ENCODE assay signal across 13 cellular contexts in genomic region chr18:58638446-58638845, GRCh38. TPM values are rescaled to one million over a fixed set of nuclear protein-coding genes. Genes with fewer than 3 reads are reported as not detected.
DNase-seq lines count a peak whose midpoint lies in the region; ATAC-seq and TF ChIP-seq lines count a peak whose summit lies in the region.
"Had no signal": no experiment of that assay in that cellular context is flagged by ENCODE, and none has a peak within 500 bp of the region (broad histone marks: within the 10 kb centered on the region; RNA-seq: fewer than 3 reads in every experiment).

No MANE protein-coding gene starts in this region.

- TF ChIP-seq POLR2A in body of pancreas (IDR thresholded peaks at IDR 0.05): no peak

- no peak overlapping the region for H2BK120ac ChIP-seq in mesenchymal stem cell (ENCODE audit: low read depth, low read length)

- no peak overlapping the region for H3K4me2 ChIP-seq in mesenchymal stem cell (ENCODE audit: low read length, poor library complexity, severe bottlenecking)

- ATAC-seq in HG03354 (IDR thresholded peaks at IDR 0.05; ENCODE audit: poor library complexity, severe bottlenecking, unreplicated experiment) (peak; percentile 59), body of pancreas (no peak)
- ATAC-seq: HCT116 had no signal

- H3K4me1 ChIP-seq in mesenchymal stem cell (ENCODE audit: control insufficient read depth, insufficient read depth, low read depth, low read length) (peaks cover 16% of the 10 kb centered on the region), body of pancreas (no peaks in the 10 kb centered on the region)
- H3K4me1 ChIP-seq: transverse colon had no signal

- H3K4ac ChIP-seq in mesenchymal stem cell (ENCODE audit: low read depth in 1 of 2, low read length in 2 of 2): peak overlapping the region in 1 of 2 experiments; percentile 58

- no peak overlapping the region for H4K8ac ChIP-seq in mesenchymal stem cell (ENCODE audit: low read length)

- H3K27me3 ChIP-seq in GM06990 (replicated peaks; ENCODE audit: control insufficient read depth, insufficient read depth, low read length) (no peaks in the 10 kb centered on the region), mesenchymal stem cell (ENCODE audit: control insufficient read depth in 1 of 2, insufficient read depth in 1 of 2, low read length in 2 of 2) (no peaks in the 10 kb centered on the region), body of pancreas (no peaks in the 10 kb centered on the region)
- H3K27me3 ChIP-seq: esophagus muscularis mucosa, ovary, transverse colon had no signal

- no peak overlapping the region for H4K91ac ChIP-seq in mesenchymal stem cell (ENCODE audit: low read length)

- WGBS in mesenchymal stem cell: 76% methylated on average over 2 of the region's 2 CpGs
- WGBS in body of pancreas, 2 donors: 66 to 88% methylated on average over 2 of the region's 2 CpGs

- H3K79me1 ChIP-seq in mesenchymal stem cell (replicated peaks; ENCODE audit: low read length, poor library complexity, severe bottlenecking): no peaks in the 10 kb centered on the region

- no peak overlapping the region for H3K14ac ChIP-seq in mesenchymal stem cell (ENCODE audit: low read length in 2 of 2)

- peak overlapping the region; percentile 97 for H2AK5ac ChIP-seq in mesenchymal stem cell (ENCODE audit: low read length, severe bottlenecking)

- H3K4me3 ChIP-seq in GM06990 (replicated peaks; ENCODE audit: low read depth, low read length): no peak overlapping the region
- no peak overlapping the region for H3K4me3 ChIP-seq in mesenchymal stem cell (ENCODE audit: insufficient read depth in 1 of 2, low read depth in 1 of 2, low read length in 2 of 2)
- no peak overlapping the region for H3K4me3 ChIP-seq in body of pancreas
- H3K4me3 ChIP-seq: esophagus muscularis mucosa, ovary, transverse colon had no signal

- TF ChIP-seq CTCF in GM06990 (IDR thresholded peaks at IDR 0.05; ENCODE audit: insufficient read depth, low read length, poor library complexity, severe bottlenecking) (no peak), body of pancreas (IDR thresholded peaks at IDR 0.05) (no peak)

- H3K36me3 ChIP-seq in GM06990 (ENCODE audit: control insufficient read depth, insufficient read depth, low read length) (no peaks in the 10 kb centered on the region), mesenchymal stem cell (ENCODE audit: control insufficient read depth in 1 of 2, insufficient read depth in 2 of 2, low read depth in 1 of 2, low read length in 2 of 2) (no peaks in the 10 kb centered on the region), body of pancreas (replicated peaks in 1 of 2; ENCODE audit: insufficient read depth in 1 of 2, low read depth in 2 of 2) (no peaks in the 10 kb centered on the region)
- H3K36me3 ChIP-seq: esophagus muscularis mucosa, ovary, transverse colon had no signal

- H3K9me3 ChIP-seq in mesenchymal stem cell (ENCODE audit: control insufficient read depth, low read length) (peaks cover 4% of the 10 kb centered on the region), body of pancreas (no peaks in the 10 kb centered on the region)
- H3K9me3 ChIP-seq: esophagus muscularis mucosa, ovary, transverse colon had no signal

- no peak overlapping the region for H2BK5ac ChIP-seq in mesenchymal stem cell (ENCODE audit: low read depth, low read length, poor library complexity, severe bottlenecking)

- no peak overlapping the region for H2BK15ac ChIP-seq in mesenchymal stem cell (ENCODE audit: low read depth, poor library complexity, severe bottlenecking)

- H3K18ac ChIP-seq in mesenchymal stem cell (ENCODE audit: low read depth in 1 of 2, low read length in 2 of 2): no peak overlapping the region

- H3K9ac ChIP-seq in mesenchymal stem cell (ENCODE audit: low read length): no peak overlapping the region

- no peak overlapping the region for H2AFZ ChIP-seq in mesenchymal stem cell (ENCODE audit: low read depth, low read length)

- H3K23ac ChIP-seq in mesenchymal stem cell (ENCODE audit: low read length in 2 of 2): no peak overlapping the region

- H2BK12ac ChIP-seq in mesenchymal stem cell (ENCODE audit: low read length in 2 of 2): no peak overlapping the region

- intact Hi-C loops in body of pancreas (cut with DNase I): no loop called here

- H3K27ac ChIP-seq in mesenchymal stem cell (ENCODE audit: low read length, poor library complexity, severe bottlenecking) (peak overlapping the region; percentile 77), body of pancreas (no peak overlapping the region)
- H3K27ac ChIP-seq: esophagus muscularis mucosa, ovary, transverse colon had no signal

- DNase-seq in GM06990 (ENCODE audit: extremely low read depth, insufficient read length): peak; percentile 44
- peak; percentile 87 for DNase-seq in SKM-1 treated with dmso at 0.1 percent for 144 hours (lab: John Stamatoyannopoulos, UW; ENCODE audit: unreplicated experiment)
- DNase-seq in mesenchymal stem cell: no peak
- DNase-seq in NCI-H1092 (lab: John Stamatoyannopoulos, UW): no peak
- no peak for DNase-seq in DMS153 treated with DMSO at 0.1 percent for 48 hours (lab: John Stamatoyannopoulos, UW; ENCODE audit: unreplicated experiment)
- DNase-seq in body of pancreas: no peak
- DNase-seq in superior temporal gyrus (ENCODE audit: extremely low spot score): no peak
- DNase-seq: ovary, transverse colon had no signal

RNA-seq across cellular contexts. Expression of gene ALPK2, which starts 9.6 kb away (rescaled TPM):
- 7.2 TPM for polyA plus RNA-seq in mesenchymal stem cell (2013, experiment 1 of 2)
- polyA plus RNA-seq in mesenchymal stem cell (2013, experiment 2 of 2): 7.0 TPM
- total RNA-seq in body of pancreas: under 1 TPM in 1 of 2 donors, not detected in 1; 0.26 TPM
- total RNA-seq: HT-29 had no signal

RNA-seq across cellular contexts. Expression of gene MALT1, which starts 32.8 kb away (rescaled TPM):
- polyA plus RNA-seq in mesenchymal stem cell (2013, experiment 1 of 2): 6.1 TPM
- polyA plus RNA-seq in mesenchymal stem cell (2013, experiment 2 of 2): 6.3 TPM
- total RNA-seq in body of pancreas: 10 to 100 TPM in 1 of 2 donors, 1 to 10 TPM in 1; 9.6 to 14.5 TPM

Comparison
In these comparisons a context has a peak if more than half of its experiments do, and no peak if none do; other contexts are left out.
1. DNase-seq: peak in GM06990 (single experiment) and SKM-1 treated with dmso at 0.1 percent for 144 hours (single experiment); none in mesenchymal stem cell (single experiment), NCI-H1092 (single experiment), DMS153 treated with DMSO at 0.1 percent for 48 hours (single experiment), body of pancreas (0 of 4) and superior temporal gyrus (single experiment).